11 cellular contexts compared by ENCODE assay signal in the genomic region with DNA sequence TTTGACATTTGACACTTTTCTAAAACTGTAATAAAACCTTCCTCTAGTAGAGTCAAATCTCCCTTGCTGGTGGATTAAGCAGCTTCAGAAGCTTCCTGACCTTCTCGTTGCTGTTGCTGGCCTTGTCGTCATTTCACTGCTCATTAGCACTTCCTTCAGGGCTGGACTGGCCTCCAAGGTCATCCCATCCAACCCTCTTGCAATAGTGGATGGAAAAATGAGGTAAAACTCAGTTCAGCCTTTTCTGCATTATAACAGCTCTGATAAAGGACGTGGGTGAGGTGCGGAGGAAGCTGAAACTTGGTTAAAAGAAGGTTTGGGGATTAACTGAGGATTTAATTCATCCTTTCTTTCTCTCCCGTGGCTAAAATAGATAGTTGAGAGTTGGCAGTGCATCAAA. TPM values are rescaled to one million over a fixed set of nuclear protein-coding genes. Genes with fewer than 3 reads are reported as not detected.
DNase-seq lines count a peak whose midpoint lies in the region; ATAC-seq and TF ChIP-seq lines count a peak whose summit lies in the region.
"Had no signal": no experiment of that assay in that cellular context is flagged by ENCODE, and none has a peak within 500 bp of the region (broad histone marks: within the 10 kb centered on the region; RNA-seq: fewer than 3 reads in every experiment).

No MANE protein-coding gene starts in this region.

- peak overlapping the region in 1 of 2 experiments; percentile 59; a peak in 2 of 4 replicates for H4K8ac ChIP-seq in IMR-90 (ENCODE audit: low read depth in 2 of 2, low read length in 2 of 2)

- peaks cover 4% of the 10 kb centered on the region; the same call in 1 of the 2 replicates for H3K4me1 ChIP-seq in IMR-90 (ENCODE audit: control insufficient read depth, insufficient read depth, low read length)
- H3K4me1 ChIP-seq in iPS-18a (ENCODE audit: control insufficient read depth, low read depth, low read length) = peaks cover 29% of the 10 kb centered on the region
- peaks cover 25% of the 10 kb centered on the region for H3K4me1 ChIP-seq in skeletal muscle satellite cell (ENCODE audit: control insufficient read depth, insufficient read depth, low read length)

- peak overlapping the region; percentile 60; the same call in 1 of the 2 replicates for H2BK120ac ChIP-seq in IMR-90 (ENCODE audit: low read depth, low read length)

- intact Hi-C loops in IMR-90 (cut with micrococcal nuclease) = loop anchor here (1.0 kb wide), 1 partner anchor 11 kb away; no protein-coding TSS in a partner anchor

- H4K20me1 ChIP-seq in IMR-90 (ENCODE audit: insufficient read depth, low read length) = no peaks in the 10 kb centered on the region

- DNase-seq in IMR-90 (no peak), astrocyte of the cerebellum (ENCODE audit: low read depth) (no peak), NAMALWA (ENCODE audit: low spot score) (no peak)
- DNase-seq: activated CD4-positive, alpha-beta T cell treated with anti-CD3 and anti-CD28 coated beads, Interleukin-2, amount 50 U/mL, for 4 hours; activated effector memory CD4-positive, alpha-beta T cell treated with Interleukin-2 at 50 U/mL for 16 hours; NCI-H187 treated with DMSO at 0.1 percent for 48 hours had no signal

- no peak overlapping the region for H3K56ac ChIP-seq in IMR-90 (ENCODE audit: extremely low read depth, insufficient read depth, low read length)

- H3K9me1 ChIP-seq in IMR-90 (ENCODE audit: insufficient read depth, low read length) = peaks cover 3% of the 10 kb centered on the region; the same call in 1 of the 2 replicates

- POLR2A ChIA-PET in IMR-90 (lab: Charles Lee; ENCODE audit: unreplicated experiment) = no interaction called here

- no TSS peak for BruUV-seq in IMR-90 (replicated peaks; lab: Mats Ljungman, UMichigan)

- H3K4me2 ChIP-seq in IMR-90 (ENCODE audit: low read depth, low read length) (peak overlapping the region; percentile 96), skeletal muscle satellite cell (ENCODE audit: low read length) (peak overlapping the region; percentile 89)

- no peak overlapping the region for H2AK9ac ChIP-seq in IMR-90 (replicated peaks; ENCODE audit: low read depth, low read length, poor library complexity)

- in situ Hi-C loops in IMR-90 (cut with MboI; ENCODE audit: low sequenced_read_pairs) = no loop called here
- in situ Hi-C loops in astrocyte of the cerebellum (cut with HindIII; ENCODE audit: low sequenced_read_pairs) = loop anchor here (25.0 kb wide), 1 partner anchor 211 kb away; no protein-coding TSS in a partner anchor

- no peak overlapping the region for H2BK5ac ChIP-seq in IMR-90 (ENCODE audit: low read depth, low read length, poor library complexity, severe bottlenecking)

- peak overlapping the region; percentile 70; the same call in 1 of the 2 replicates for H2BK20ac ChIP-seq in IMR-90 (ENCODE audit: low read depth, low read length)

- peak overlapping the region; percentile 67 for H2AFZ ChIP-seq in IMR-90 (replicated peaks; ENCODE audit: low read length, poor library complexity)

- H3K27ac ChIP-seq in IMR-90 (ENCODE audit: insufficient read depth, low read length) (no peak overlapping the region), iPS-18a (ENCODE audit: low read length) (no peak overlapping the region)
- H3K27ac ChIP-seq: suprapubic skin had no signal

- TF ChIP-seq CTCF in IMR-90 (conservative IDR thresholded peaks at IDR 0.05; ENCODE audit: low read depth, low read length) (no peak), astrocyte of the cerebellum (IDR thresholded peaks at IDR 0.05; ENCODE audit: low read depth, low read length, missing control alignments) (no peak)

- peak overlapping the region; percentile 43; the same call in 1 of the 2 replicates for H2AK5ac ChIP-seq in IMR-90 (ENCODE audit: low read depth, low read length)

- no CpG with 5 or more reads among the region's 5 CpGs for WGBS in IMR-90 (ENCODE audit: extremely low coverage in 2 of 2, insufficient read length in 1 of 2), 2 experiments

- CTCF ChIA-PET in IMR-90 (lab: Yijun Ruan, JAX) = interaction anchor here (0.6 to 0.7 kb wide), 2 partner anchors 15 to 103 kb away, joined by 3 read pairs; no protein-coding TSS in a partner anchor

- peak overlapping the region; percentile 0; the same call in 1 of the 2 replicates for H4K5ac ChIP-seq in IMR-90 (ENCODE audit: low read depth, low read length)

- H3K27me3 ChIP-seq in IMR-90 (ENCODE audit: control insufficient read depth, insufficient read depth, low read length) (no peaks in the 10 kb centered on the region), iPS-18a (ENCODE audit: control insufficient read depth, insufficient read depth, low read length) (no peaks in the 10 kb centered on the region), skeletal muscle satellite cell (ENCODE audit: control insufficient read depth, insufficient read depth, low read length) (no peaks in the 10 kb centered on the region)
- H3K27me3 ChIP-seq: suprapubic skin had no signal

- 0 out of 2 replicates have a peak overlapping the region, but pooled peaks have one; percentile 14 for H3K18ac ChIP-seq in IMR-90 (ENCODE audit: low read depth, low read length)

- H3K23ac ChIP-seq in IMR-90 (ENCODE audit: low read depth, low read length) = peak overlapping the region; percentile 49; the same call in 1 of the 2 replicates

- TF ChIP-seq POLR2A in IMR-90 (IDR thresholded peaks at IDR 0.05; ENCODE audit: low read depth, low read length) = no peak

- H3K14ac ChIP-seq in IMR-90 (replicated peaks; ENCODE audit: low read depth, low read length) = peak overlapping the region; percentile 53; the same call in 1 of the 2 replicates

- H3K9ac ChIP-seq in IMR-90 (ENCODE audit: low read depth, low read length) (0 out of 2 replicates have a peak overlapping the region, but pooled peaks have one; percentile 21), iPS-18a (ENCODE audit: low read length) (no peak overlapping the region), skeletal muscle satellite cell (ENCODE audit: low read depth, low read length) (peak overlapping the region; percentile 85)

- ATAC-seq in IMR-90 (ENCODE audit: low read depth) (no peak), HG03439 (IDR thresholded peaks at IDR 0.05; ENCODE audit: unreplicated experiment) (no peak), HG03039 (IDR thresholded peaks at IDR 0.05; ENCODE audit: unreplicated experiment) (no peak)

- H3K36me3 ChIP-seq in IMR-90 (ENCODE audit: control insufficient read depth, insufficient read depth, low read length) (no peaks in the 10 kb centered on the region), iPS-18a (ENCODE audit: control insufficient read depth, low read depth, low read length) (no peaks in the 10 kb centered on the region), skeletal muscle satellite cell (ENCODE audit: insufficient read depth, low read length) (no peaks in the 10 kb centered on the region)
- H3K36me3 ChIP-seq: suprapubic skin had no signal

- 0 out of 2 replicates have a peak overlapping the region, but pooled peaks have one; percentile 8 for H4K91ac ChIP-seq in IMR-90 (ENCODE audit: insufficient read depth, low read depth, low read length)

- dilution Hi-C loops in IMR-90 (cut with HindIII; ENCODE audit: low sequenced_read_pairs, unreplicated experiment) = no loop called here

- no peak for TF ChIP-seq RAD21 in IMR-90 (IDR thresholded peaks at IDR 0.05; ENCODE audit: low read length)

- H3K4me3 ChIP-seq in IMR-90 (ENCODE audit: insufficient read depth, low read depth, low read length) (no peak overlapping the region), astrocyte of the cerebellum (ENCODE audit: low read depth, low read length) (peak overlapping the region; percentile 69), iPS-18a (ENCODE audit: low read length) (peak overlapping the region; percentile 69), skeletal muscle satellite cell (ENCODE audit: low read length) (peak overlapping the region; percentile 74)

- peak overlapping the region; percentile 58; the same call in 1 of the 2 replicates for H3K4ac ChIP-seq in IMR-90 (ENCODE audit: low read depth, low read length)

- peaks cover 3% of the 10 kb centered on the region; the same call in 1 of the 2 replicates for H3K9me3 ChIP-seq in IMR-90 (ENCODE audit: control insufficient read depth, insufficient read depth, low read length)
- H3K9me3 ChIP-seq in iPS-18a (ENCODE audit: control insufficient read depth, low read depth, low read length) = no peaks in the 10 kb centered on the region
- peaks cover 4% of the 10 kb centered on the region for H3K9me3 ChIP-seq in skeletal muscle satellite cell (replicated peaks; ENCODE audit: low read length)
- H3K9me3 ChIP-seq: suprapubic skin had no signal

- no peaks in the 10 kb centered on the region; a peak in 1 of 4 replicates for H3K79me1 ChIP-seq in IMR-90 (ENCODE audit: low read depth in 1 of 2, low read length in 2 of 2)

- H2BK15ac ChIP-seq in IMR-90 (ENCODE audit: low read depth, low read length) = 0 out of 3 replicates have a peak overlapping the region, but pooled peaks have one; percentile 26

TF ChIP-seq in IMR-90, 13 proteins besides CTCF, POLR2A, EP300 and RAD21 (continues in another document):
- no peak for TF ChIP-seq SMC3 (IDR thresholded peaks at IDR 0.05; ENCODE audit: low read depth, low read length)
- no peak for TF ChIP-seq BHLHE40 (IDR thresholded peaks at IDR 0.05; ENCODE audit: low read depth, low read length)
- TF ChIP-seq, protein P1, sequence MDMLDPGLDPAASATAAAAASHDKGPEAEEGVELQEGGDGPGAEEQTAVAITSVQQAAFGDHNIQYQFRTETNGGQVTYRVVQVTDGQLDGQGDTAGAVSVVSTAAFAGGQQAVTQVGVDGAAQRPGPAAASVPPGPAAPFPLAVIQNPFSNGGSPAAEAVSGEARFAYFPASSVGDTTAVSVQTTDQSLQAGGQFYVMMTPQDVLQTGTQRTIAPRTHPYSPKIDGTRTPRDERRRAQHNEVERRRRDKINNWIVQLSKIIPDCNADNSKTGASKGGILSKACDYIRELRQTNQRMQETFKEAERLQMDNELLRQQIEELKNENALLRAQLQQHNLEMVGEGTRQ (IDR thresholded peaks at IDR 0.05; ENCODE audit: low read depth, low read length) = no peak
- TF ChIP-seq, protein P2, sequence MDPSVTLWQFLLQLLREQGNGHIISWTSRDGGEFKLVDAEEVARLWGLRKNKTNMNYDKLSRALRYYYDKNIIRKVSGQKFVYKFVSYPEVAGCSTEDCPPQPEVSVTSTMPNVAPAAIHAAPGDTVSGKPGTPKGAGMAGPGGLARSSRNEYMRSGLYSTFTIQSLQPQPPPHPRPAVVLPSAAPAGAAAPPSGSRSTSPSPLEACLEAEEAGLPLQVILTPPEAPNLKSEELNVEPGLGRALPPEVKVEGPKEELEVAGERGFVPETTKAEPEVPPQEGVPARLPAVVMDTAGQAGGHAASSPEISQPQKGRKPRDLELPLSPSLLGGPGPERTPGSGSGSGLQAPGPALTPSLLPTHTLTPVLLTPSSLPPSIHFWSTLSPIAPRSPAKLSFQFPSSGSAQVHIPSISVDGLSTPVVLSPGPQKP (IDR thresholded peaks at IDR 0.05; ENCODE audit: borderline replicate concordance, low read depth, low read length) = no peak
- no peak for TF ChIP-seq MAZ (IDR thresholded peaks at IDR 0.05; ENCODE audit: borderline replicate concordance, low read depth, low read length)

RNA-seq across cellular contexts. Expression of gene ADAMTSL1, which starts 1.0 kb away (rescaled TPM):
- 49.2 and 62.2 TPM in 2 replicates for total RNA-seq in IMR-90 (2012; rRNA removed)
- 38.2 and 44.3 TPM in 2 replicates for polyA plus RNA-seq in IMR-90 (2012; rRNA removed)
- 21.1 and 26.2 TPM in 2 replicates for polyA plus RNA-seq in IMR-90 (2012; cell fraction: cytosol; rRNA removed)
- polyA plus RNA-seq in IMR-90 (2012; cell fraction: nucleus; rRNA removed; ENCODE audit: low replicate concordance) = 62.0 and 66.3 TPM in 2 replicates
- 128 and 130 TPM in 2 replicates for total RNA-seq in skeletal muscle satellite cell (2012; rRNA removed)
